Comparison of ENCODE assay signal across 8 cellular contexts in genomic region chr7:65980478-65981250, GRCh38. TPM values are rescaled to one million over a fixed set of nuclear protein-coding genes. Genes with fewer than 3 reads are reported as not detected.
DNase-seq lines count a peak whose midpoint lies in the region; ATAC-seq and TF ChIP-seq lines count a peak whose summit lies in the region.

No MANE protein-coding gene starts in this region.

- H3K9me3 ChIP-seq in RWPE2 (ENCODE audit: severe bottlenecking) (no peaks in the 10 kb centered on the region), adipocyte (ENCODE audit: control insufficient read depth, low read length) (no peaks in the 10 kb centered on the region), iPS-20b (ENCODE audit: insufficient read depth, low read depth, low read length) (no peaks in the 10 kb centered on the region)

- no peak for TF ChIP-seq CTCF in RWPE2 (IDR thresholded peaks at IDR 0.05; ENCODE audit: poor library complexity, severe bottlenecking)

- peaks cover 32% of the 10 kb centered on the region for H3K36me3 ChIP-seq in RWPE2 (ENCODE audit: low read depth)
- no peaks in the 10 kb centered on the region for H3K36me3 ChIP-seq in adipocyte (ENCODE audit: control insufficient read depth, insufficient read depth, low read length, severe bottlenecking)
- H3K36me3 ChIP-seq in iPS-20b (ENCODE audit: insufficient read depth, low read depth, low read length) = peaks cover 36% of the 10 kb centered on the region

- intact Hi-C loops in activated naive CD4-positive, alpha-beta T cell treated with anti-CD3 and anti-CD28 coated beads for 36 hours (cut with micrococcal nuclease) = loop anchor here (2.0 kb wide), 1 partner anchor 864 kb away; no protein-coding TSS in a partner anchor

- H3K36me3 Mint-ChIP-seq in activated naive CD4-positive, alpha-beta T cell treated with anti-CD3 and anti-CD28 coated beads for 36 hours (ENCODE audit: low read depth) = peaks cover 14% of the 10 kb centered on the region

- H3K9ac ChIP-seq in adipocyte (ENCODE audit: low read length) (peak overlapping the region; percentile 13), iPS-20b (ENCODE audit: low read depth, low read length) (no peak overlapping the region)

- CTCF ChIA-PET in activated naive CD4-positive, alpha-beta T cell treated with anti-CD3 and anti-CD28 coated beads for 36 hours (lab: Charles Lee) = interaction anchor here (0.6 kb wide), 1 partner anchor 140 kb away, joined by 4 read pairs; no protein-coding TSS in a partner anchor

- no peaks in the 10 kb centered on the region for H3K9me3 Mint-ChIP-seq in activated naive CD4-positive, alpha-beta T cell treated with anti-CD3 and anti-CD28 coated beads for 36 hours

- peaks cover 8% of the 10 kb centered on the region for H3K4me1 Mint-ChIP-seq in activated naive CD4-positive, alpha-beta T cell treated with anti-CD3 and anti-CD28 coated beads for 36 hours (ENCODE audit: low read depth)

- no peaks in the 10 kb centered on the region for H3K27me3 ChIP-seq in RWPE2 (ENCODE audit: insufficient read depth, poor library complexity, severe bottlenecking)
- no peaks in the 10 kb centered on the region for H3K27me3 ChIP-seq in adipocyte (replicated peaks; ENCODE audit: control insufficient read depth, insufficient read depth, low read length)
- H3K27me3 ChIP-seq in iPS-20b (ENCODE audit: insufficient read depth, low read length) = no peaks in the 10 kb centered on the region

- peak overlapping the region; percentile 87 for H3K4me3 Mint-ChIP-seq in activated naive CD4-positive, alpha-beta T cell treated with anti-CD3 and anti-CD28 coated beads for 36 hours

- H3K27ac ChIP-seq in RWPE2 (ENCODE audit: poor library complexity, severe bottlenecking) (peak overlapping the region; percentile 44), iPS-20b (ENCODE audit: low read length) (no peak overlapping the region)

- H3K4me1 ChIP-seq in RWPE2 (ENCODE audit: insufficient read depth, poor library complexity, severe bottlenecking) = peaks cover 12% of the 10 kb centered on the region
- H3K4me1 ChIP-seq in adipocyte (ENCODE audit: control insufficient read depth, insufficient read depth, low read length) = peaks cover 16% of the 10 kb centered on the region
- no peaks in the 10 kb centered on the region for H3K4me1 ChIP-seq in iPS-20b (ENCODE audit: insufficient read depth, low read length)

- H3K27me3 Mint-ChIP-seq in activated naive CD4-positive, alpha-beta T cell treated with anti-CD3 and anti-CD28 coated beads for 36 hours (ENCODE audit: low read depth) = no peaks in the 10 kb centered on the region

- ATAC-seq in HG03064 (IDR thresholded peaks at IDR 0.05; ENCODE audit: low read depth, unreplicated experiment) = peak; percentile 61
- ATAC-seq in RWPE2 (ENCODE audit: low read depth) = no peak

- DNase-seq in activated naive CD4-positive, alpha-beta T cell treated with anti-CD3 and anti-CD28 coated beads for 36 hours = peak; percentile 73
- no peak for DNase-seq in activated naive CD4-positive, alpha-beta T cell treated with anti-CD3 and anti-CD28 coated beads, Interleukin-2, amount 50 U/mL, for 16 hours
- DNase-seq in RWPE2 (ENCODE audit: low spot score) = peak; percentile 55
- DNase-seq in adipocyte (ENCODE audit: low read depth) = no peak
- DNase-seq in stimulated activated CD4-positive, alpha-beta T cell treated with anti-CD3 and anti-CD28 coated beads, Interleukin-4, amount 100 ng/mL, for 24 hours = peak; percentile 43
- no peak for DNase-seq in inferior parietal cortex (ENCODE audit: extremely low spot score)

- H3K4me3 ChIP-seq in RWPE2 (ENCODE audit: severe bottlenecking) (peak overlapping the region; percentile 78), adipocyte (ENCODE audit: low read length) (peak overlapping the region; percentile 90), iPS-20b (ENCODE audit: low read length) (peak overlapping the region; percentile 75)

- peak overlapping the region; percentile 78 for H3K27ac Mint-ChIP-seq in activated naive CD4-positive, alpha-beta T cell treated with anti-CD3 and anti-CD28 coated beads for 36 hours

RNA-seq across cellular contexts. Expression of gene GUSB, which starts 1.3 kb away (rescaled TPM):
- total RNA-seq in activated naive CD4-positive, alpha-beta T cell treated with anti-CD3 and anti-CD28 coated beads for 36 hours = 10 to 100 TPM; 42.8 to 44.0 TPM

Comparison
In these comparisons a context has a peak if more than half of its experiments do, and no peak if none do; other contexts are left out.
1. DNase-seq: peak in activated naive CD4-positive, alpha-beta T cell treated with anti-CD3 and anti-CD28 coated beads for 36 hours (single experiment), RWPE2 (single experiment) and stimulated activated CD4-positive, alpha-beta T cell treated with anti-CD3 and anti-CD28 coated beads, Interleukin-4, amount 100 ng/mL, for 24 hours (single experiment); none in activated naive CD4-positive, alpha-beta T cell treated with anti-CD3 and anti-CD28 coated beads, Interleukin-2, amount 50 U/mL, for 16 hours (single experiment), adipocyte (single experiment) and inferior parietal cortex (single experiment).
2. Peak in every context shown above with its lines, with median percentiles within 50 percentile points of each other: H3K4me3 ChIP-seq.